ENCODE assay signal across 8 cellular contexts in genomic region chr1:11623702-11624101, GRCh38. TPM values are rescaled to one million over a fixed set of nuclear protein-coding genes. Genes with fewer than 3 reads are reported as not detected.
"Had no signal": no experiment of that assay in that cellular context is flagged by ENCODE, and none has a peak within 500 bp of the region (broad histone marks: within the 10 kb centered on the region; RNA-seq: fewer than 3 reads in every experiment).

No MANE protein-coding gene starts in this region.

- H2AFZ ChIP-seq: GM23338 had no signal

- H3K4me3 ChIP-seq: GM23338, HAP-1 had no signal

- H3K9me3 ChIP-seq: HAP-1 had no signal

- DNase-seq: H7, IMR-90, KBM-7 had no signal

- H3K4me2 ChIP-seq: GM23338 had no signal

- FAIRE-seq: HTR-8/SVneo had no signal

- H3K4me1 ChIP-seq: HAP-1 had no signal

- ATAC-seq: GM23338, HCT116 had no signal

- H3K36me3 ChIP-seq: HAP-1 had no signal

RNA-seq across cellular contexts. Expression of gene FBXO2, which starts 30.5 kb away (rescaled TPM):
- total RNA-seq: HT-29 had no signal

RNA-seq across cellular contexts. Expression of gene FBXO6, which starts 40.3 kb away (rescaled TPM):
- total RNA-seq: HT-29 had no signal
